ENCODE assay signal across 1 cellular context in the genomic region with DNA sequence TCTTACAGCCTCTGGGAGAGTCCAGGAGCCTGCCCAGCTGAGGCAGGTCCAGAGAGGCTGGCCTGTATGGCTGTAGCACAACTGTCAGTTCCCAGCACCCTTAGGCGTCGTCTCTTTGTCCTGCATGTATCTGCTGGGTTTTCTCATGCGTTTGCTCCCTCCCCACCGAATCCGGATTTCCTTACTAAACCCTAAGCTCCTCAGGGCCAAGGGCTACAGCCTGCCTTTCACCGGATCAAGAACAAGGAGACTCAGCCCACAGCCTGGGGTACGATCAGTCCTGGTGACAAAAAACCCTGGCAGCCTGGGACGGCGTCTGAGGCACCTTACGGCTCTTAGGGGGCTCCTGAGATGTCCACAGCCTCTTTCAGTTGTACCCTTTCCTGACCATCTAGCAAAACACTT.
TF ChIP-seq lines count a peak whose summit lies in the region.

No MANE protein-coding gene starts in this region.

TF ChIP-seq in endothelial cell of umbilical vein, 7 proteins besides CTCF, POLR2A, EP300 and RAD21:
- TF ChIP-seq, protein P1, sequence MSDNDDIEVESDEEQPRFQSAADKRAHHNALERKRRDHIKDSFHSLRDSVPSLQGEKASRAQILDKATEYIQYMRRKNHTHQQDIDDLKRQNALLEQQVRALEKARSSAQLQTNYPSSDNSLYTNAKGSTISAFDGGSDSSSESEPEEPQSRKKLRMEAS (IDR thresholded peaks at IDR 0.05; ENCODE audit: insufficient read depth, insufficient read length) = no peak
- TF ChIP-seq POLR2AphosphoS5 (IDR thresholded peaks at IDR 0.05; ENCODE audit: insufficient read depth, low read depth, low read length) (peak; percentile 47), FOS (IDR thresholded peaks at IDR 0.05; ENCODE audit: borderline replicate concordance, insufficient read depth, low read length) (no peak)
